In the genomic region with DNA sequence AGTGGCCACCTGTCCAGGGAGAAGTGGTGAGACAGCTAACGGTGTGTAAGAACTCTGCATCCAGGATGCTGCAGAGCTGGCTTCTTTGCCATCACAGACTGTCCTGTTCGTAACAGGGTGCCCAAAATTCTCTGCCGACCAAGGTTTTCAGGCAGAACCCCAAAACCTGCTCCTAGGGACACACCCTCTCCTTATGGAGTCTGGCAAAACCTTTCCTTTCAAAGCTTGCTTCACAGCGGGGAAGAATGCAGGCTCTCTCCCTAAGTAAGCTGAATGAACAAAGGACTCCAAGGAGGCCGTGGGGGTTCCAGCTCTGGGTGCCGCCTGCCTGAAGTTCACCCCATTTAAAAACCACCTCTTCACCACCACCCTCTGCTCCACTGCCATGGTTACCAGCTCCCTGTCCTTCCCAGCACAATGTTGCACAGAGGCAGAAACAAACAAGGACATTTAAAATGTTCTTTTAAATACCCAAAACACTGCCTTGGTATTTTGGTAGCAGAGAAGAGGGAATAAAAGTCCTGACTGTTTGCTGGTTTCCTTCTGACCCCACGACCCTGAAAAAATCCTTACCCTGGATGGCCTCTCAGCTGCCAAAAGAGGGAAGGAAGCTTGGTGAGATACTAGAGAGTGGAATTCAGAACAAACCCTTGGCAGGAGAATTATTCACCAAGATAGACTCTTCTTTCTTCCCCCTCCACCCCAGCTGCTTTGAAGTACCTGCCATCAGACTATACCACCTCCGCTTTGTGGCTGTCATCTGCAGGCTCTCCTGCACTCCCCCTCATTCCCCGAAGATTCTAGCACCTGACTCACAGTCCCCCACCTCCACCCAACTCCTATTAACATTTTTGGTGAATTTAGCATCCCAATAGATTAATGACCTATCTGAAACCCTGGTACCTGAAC, we compare ENCODE assay signal across 9 cellular contexts. TPM values are rescaled to one million over a fixed set of nuclear protein-coding genes. Genes with fewer than 3 reads are reported as not detected.
DNase-seq lines count a peak whose midpoint lies in the region; ATAC-seq and TF ChIP-seq lines count a peak whose summit lies in the region.
"Had no signal": no experiment of that assay in that cellular context is flagged by ENCODE, and none has a peak within 500 bp of the region (broad histone marks: within the 10 kb centered on the region; RNA-seq: fewer than 3 reads in every experiment).

No MANE protein-coding gene starts in this region.

- no peaks in the 10 kb centered on the region for H3K36me3 Mint-ChIP-seq in activated CD4-positive, alpha-beta memory T cell treated with anti-CD3 and anti-CD28 coated beads for 36 hours

- 28 to 30% methylated on average over 9 of the region's 9 CpGs for WGBS in aorta, 2 donors

- no peaks in the 10 kb centered on the region for H3K9me3 Mint-ChIP-seq in activated CD4-positive, alpha-beta memory T cell treated with anti-CD3 and anti-CD28 coated beads for 36 hours

- ATAC-seq in omental fat pad (ENCODE audit: low FRiP score) (peak; percentile 11), aorta (ENCODE audit: low FRiP score) (no peak), esophagus mucosa (no peak), HG02798 (IDR thresholded peaks at IDR 0.05; ENCODE audit: poor library complexity, unreplicated experiment) (no peak)

- no peaks in the 10 kb centered on the region for H3K36me3 ChIP-seq in aorta (ENCODE audit: control insufficient read depth in 1 of 2, insufficient read depth in 2 of 2, low read length in 1 of 2)
- H3K36me3 ChIP-seq: neutrophil had no signal

- H3K4me3 Mint-ChIP-seq in activated CD4-positive, alpha-beta memory T cell treated with anti-CD3 and anti-CD28 coated beads for 36 hours, result peak overlapping the region; percentile 92

- no peaks in the 10 kb centered on the region for H3K27me3 Mint-ChIP-seq in activated CD4-positive, alpha-beta memory T cell treated with anti-CD3 and anti-CD28 coated beads for 36 hours

- no peaks in the 10 kb centered on the region for H3K4me1 ChIP-seq in aorta (ENCODE audit: control insufficient read depth in 1 of 2, insufficient read depth in 2 of 2, low read length in 2 of 2)

- POLR2A ChIA-PET in activated CD4-positive, alpha-beta memory T cell treated with anti-CD3 and anti-CD28 coated beads for 36 hours (lab: Charles Lee), result interaction anchor here (0.5 to 3.9 kb wide), 9 partner anchors 10 to 243 kb away, joined by 3 to 47 read pairs (median 10); partner anchors contain the start of gene SMC5

- no peak for TF ChIP-seq CTCF in epithelial cell of proximal tubule (conservative IDR thresholded peaks at IDR 0.05; ENCODE audit: low read depth, low read length)
- no peak for TF ChIP-seq CTCF in omental fat pad (IDR thresholded peaks at IDR 0.05)

- intact Hi-C loops in activated CD4-positive, alpha-beta memory T cell treated with anti-CD3 and anti-CD28 coated beads for 36 hours (cut with micrococcal nuclease), result loop anchor here (2.0 kb wide), 1 partner anchor 15 kb away; no protein-coding TSS in a partner anchor
- intact Hi-C loops in aorta (cut with DNase I), result loop anchor here (2.0 kb wide), 2 partner anchors 57 to 59 kb away; no protein-coding TSS in a partner anchor

- peak overlapping the region; percentile 58 for H3K4me3 ChIP-seq in epithelial cell of proximal tubule (ENCODE audit: low read depth, low read length)
- no peak overlapping the region for H3K4me3 ChIP-seq in aorta (ENCODE audit: low read length in 2 of 2)

- H3K27me3 ChIP-seq in aorta (ENCODE audit: control insufficient read depth in 1 of 2, insufficient read depth in 2 of 2, low read length in 1 of 2), result no peaks in the 10 kb centered on the region

- H3K4me1 Mint-ChIP-seq in activated CD4-positive, alpha-beta memory T cell treated with anti-CD3 and anti-CD28 coated beads for 36 hours (ENCODE audit: low read depth), result peaks cover 33% of the 10 kb centered on the region

- peak overlapping the region; percentile 99 for H3K27ac Mint-ChIP-seq in activated CD4-positive, alpha-beta memory T cell treated with anti-CD3 and anti-CD28 coated beads for 36 hours

- H3K9me3 ChIP-seq in aorta (ENCODE audit: control insufficient read depth, low read length), result no peaks in the 10 kb centered on the region
- H3K9me3 ChIP-seq: neutrophil had no signal

- CTCF ChIA-PET in activated CD4-positive, alpha-beta memory T cell treated with anti-CD3 and anti-CD28 coated beads for 36 hours (lab: Charles Lee), result interaction anchor here (0.7 to 2.4 kb wide), 10 partner anchors 11 to 181 kb away, joined by 3 to 21 read pairs (median 3); no protein-coding TSS in a partner anchor

- H3K27ac ChIP-seq in aorta (ENCODE audit: low read depth in 1 of 2, low read length in 2 of 2), result peak overlapping the region; percentile 85 to 99
- H3K27ac ChIP-seq: neutrophil had no signal

- peak; percentile 37 for DNase-seq in stimulated activated CD4-positive, alpha-beta T cell treated with anti-CD3 and anti-CD28 coated beads, Interleukin-12 subunit alpha, Interleukin-12 subunit beta, amount 100 ng/mL, for 4 hours
- no peak for DNase-seq in stimulated activated CD4-positive, alpha-beta T cell treated with anti-CD3 and anti-CD28 coated beads, Interleukin-2, amount 100 ng/mL, for 48 hours
- peak; percentile 48 for DNase-seq in activated CD4-positive, alpha-beta memory T cell treated with anti-CD3 and anti-CD28 coated beads for 36 hours
- DNase-seq in epithelial cell of proximal tubule (ENCODE audit: low read depth) (no peak), omental fat pad (ENCODE audit: low spot score) (no peak), aorta (no peak)

RNA-seq across cellular contexts. Expression of gene KLF9, which starts 7.1 kb away (rescaled TPM):
- total RNA-seq in activated CD4-positive, alpha-beta memory T cell treated with anti-CD3 and anti-CD28 coated beads for 36 hours, result 10 to 100 TPM; 23.7 to 24.5 TPM
- 3.8 and 6.3 TPM in 2 replicates for total RNA-seq in epithelial cell of proximal tubule
- total RNA-seq in omental fat pad, result 100 to 1,000 TPM in 3 of 4 donors, 10 to 100 TPM in 1; 63.4 to 237 (median 164) TPM
- total RNA-seq in aorta, result 100 to 1,000 TPM in 1 of 2 donors, 10 to 100 TPM in 1; 38.4 to 122 TPM
- polyA plus RNA-seq in aorta, result 10 to 100 TPM; 31.4 to 53.3 TPM
- 6.1 TPM for total RNA-seq in esophagus mucosa

Comparison
In these comparisons a context has a peak if more than half of its experiments do, and no peak if none do; other contexts are left out.
1. DNase-seq: peak in stimulated activated CD4-positive, alpha-beta T cell treated with anti-CD3 and anti-CD28 coated beads, Interleukin-12 subunit alpha, Interleukin-12 subunit beta, amount 100 ng/mL, for 4 hours (single experiment) and activated CD4-positive, alpha-beta memory T cell treated with anti-CD3 and anti-CD28 coated beads for 36 hours (single experiment); none in stimulated activated CD4-positive, alpha-beta T cell treated with anti-CD3 and anti-CD28 coated beads, Interleukin-2, amount 100 ng/mL, for 48 hours (0 of 2), epithelial cell of proximal tubule (single experiment), omental fat pad (single experiment) and aorta (0 of 2).